In the genomic region with DNA sequence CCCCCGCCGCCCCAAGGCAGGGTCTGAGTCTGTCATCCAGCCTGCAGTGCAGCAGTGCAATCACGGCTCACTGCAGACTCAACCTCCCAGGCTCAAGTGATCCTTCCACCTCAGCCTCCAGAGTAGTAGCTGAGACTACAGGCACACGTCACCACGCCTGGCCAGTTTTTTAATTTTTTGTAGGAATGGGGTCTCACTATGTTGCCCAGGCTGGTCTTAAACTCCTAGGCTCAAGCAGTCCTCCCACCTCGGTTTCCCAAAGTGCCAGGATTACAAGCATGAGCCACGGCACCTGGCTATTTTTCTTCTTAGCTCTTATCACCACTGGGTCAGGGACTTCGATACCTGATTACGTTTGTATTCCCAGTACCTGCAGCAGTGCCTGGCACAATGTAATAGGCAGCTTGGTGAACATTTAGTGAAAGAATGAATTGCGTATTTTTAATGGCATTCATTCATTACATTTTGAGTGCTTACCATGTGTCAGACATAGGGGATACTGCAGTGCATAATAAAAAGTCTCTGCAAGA, we compare ENCODE assay signal across 1 cellular context.
TF ChIP-seq lines count a peak whose summit lies in the region.

No MANE protein-coding gene starts in this region.

TF ChIP-seq in GM23338, 12 proteins besides CTCF, POLR2A, EP300 and RAD21 (continued from another document):
- TF ChIP-seq, protein P1, sequence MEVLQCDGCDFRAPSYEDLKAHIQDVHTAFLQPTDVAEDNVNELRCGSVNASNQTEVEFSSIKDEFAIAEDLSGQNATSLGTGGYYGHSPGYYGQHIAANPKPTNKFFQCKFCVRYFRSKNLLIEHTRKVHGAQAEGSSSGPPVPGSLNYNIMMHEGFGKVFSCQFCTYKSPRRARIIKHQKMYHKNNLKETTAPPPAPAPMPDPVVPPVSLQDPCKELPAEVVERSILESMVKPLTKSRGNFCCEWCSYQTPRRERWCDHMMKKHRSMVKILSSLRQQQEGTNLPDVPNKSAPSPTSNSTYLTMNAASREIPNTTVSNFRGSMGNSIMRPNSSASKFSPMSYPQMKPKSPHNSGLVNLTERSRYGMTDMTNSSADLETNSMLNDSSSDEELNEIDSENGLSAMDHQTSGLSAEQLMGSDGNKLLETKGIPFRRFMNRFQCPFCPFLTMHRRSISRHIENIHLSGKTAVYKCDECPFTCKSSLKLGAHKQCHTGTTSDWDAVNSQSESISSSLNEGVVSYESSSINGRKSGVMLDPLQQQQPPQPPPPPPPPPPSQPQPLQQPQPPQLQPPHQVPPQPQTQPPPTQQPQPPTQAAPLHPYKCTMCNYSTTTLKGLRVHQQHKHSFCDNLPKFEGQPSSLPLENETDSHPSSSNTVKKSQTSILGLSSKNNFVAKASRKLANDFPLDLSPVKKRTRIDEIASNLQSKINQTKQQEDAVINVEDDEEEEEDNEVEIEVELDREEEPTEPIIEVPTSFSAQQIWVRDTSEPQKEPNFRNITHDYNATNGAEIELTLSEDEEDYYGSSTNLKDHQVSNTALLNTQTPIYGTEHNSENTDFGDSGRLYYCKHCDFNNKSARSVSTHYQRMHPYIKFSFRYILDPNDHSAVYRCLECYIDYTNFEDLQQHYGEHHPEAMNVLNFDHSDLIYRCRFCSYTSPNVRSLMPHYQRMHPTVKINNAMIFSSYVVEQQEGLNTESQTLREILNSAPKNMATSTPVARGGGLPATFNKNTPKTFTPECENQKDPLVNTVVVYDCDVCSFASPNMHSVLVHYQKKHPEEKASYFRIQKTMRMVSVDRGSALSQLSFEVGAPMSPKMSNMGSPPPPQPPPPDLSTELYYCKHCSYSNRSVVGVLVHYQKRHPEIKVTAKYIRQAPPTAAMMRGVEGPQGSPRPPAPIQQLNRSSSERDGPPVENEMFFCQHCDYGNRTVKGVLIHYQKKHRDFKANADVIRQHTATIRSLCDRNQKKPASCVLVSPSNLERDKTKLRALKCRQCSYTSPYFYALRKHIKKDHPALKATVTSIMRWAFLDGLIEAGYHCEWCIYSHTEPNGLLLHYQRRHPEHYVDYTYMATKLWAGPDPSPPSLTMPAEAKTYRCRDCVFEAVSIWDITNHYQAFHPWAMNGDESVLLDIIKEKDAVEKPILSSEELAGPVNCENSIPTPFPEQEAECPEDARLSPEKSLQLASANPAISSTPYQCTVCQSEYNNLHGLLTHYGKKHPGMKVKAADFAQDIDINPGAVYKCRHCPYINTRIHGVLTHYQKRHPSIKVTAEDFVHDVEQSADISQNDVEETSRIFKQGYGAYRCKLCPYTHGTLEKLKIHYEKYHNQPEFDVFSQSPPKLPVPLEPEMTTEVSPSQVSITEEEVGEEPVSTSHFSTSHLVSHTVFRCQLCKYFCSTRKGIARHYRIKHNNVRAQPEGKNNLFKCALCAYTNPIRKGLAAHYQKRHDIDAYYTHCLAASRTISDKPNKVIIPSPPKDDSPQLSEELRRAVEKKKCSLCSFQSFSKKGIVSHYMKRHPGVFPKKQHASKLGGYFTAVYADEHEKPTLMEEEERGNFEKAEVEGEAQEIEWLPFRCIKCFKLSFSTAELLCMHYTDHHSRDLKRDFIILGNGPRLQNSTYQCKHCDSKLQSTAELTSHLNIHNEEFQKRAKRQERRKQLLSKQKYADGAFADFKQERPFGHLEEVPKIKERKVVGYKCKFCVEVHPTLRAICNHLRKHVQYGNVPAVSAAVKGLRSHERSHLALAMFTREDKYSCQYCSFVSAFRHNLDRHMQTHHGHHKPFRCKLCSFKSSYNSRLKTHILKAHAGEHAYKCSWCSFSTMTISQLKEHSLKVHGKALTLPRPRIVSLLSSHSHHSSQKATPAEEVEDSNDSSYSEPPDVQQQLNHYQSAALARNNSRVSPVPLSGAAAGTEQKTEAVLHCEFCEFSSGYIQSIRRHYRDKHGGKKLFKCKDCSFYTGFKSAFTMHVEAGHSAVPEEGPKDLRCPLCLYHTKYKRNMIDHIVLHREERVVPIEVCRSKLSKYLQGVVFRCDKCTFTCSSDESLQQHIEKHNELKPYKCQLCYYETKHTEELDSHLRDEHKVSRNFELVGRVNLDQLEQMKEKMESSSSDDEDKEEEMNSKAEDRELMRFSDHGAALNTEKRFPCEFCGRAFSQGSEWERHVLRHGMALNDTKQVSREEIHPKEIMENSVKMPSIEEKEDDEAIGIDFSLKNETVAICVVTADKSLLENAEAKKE (CRISPR knock-in tag; IDR thresholded peaks at IDR 0.05) = no peak
- TF ChIP-seq EZH2 (IDR thresholded peaks at IDR 0.05; ENCODE audit: low read depth, unreplicated experiment) = no peak
- TF ChIP-seq POLR2AphosphoS5 (IDR thresholded peaks at IDR 0.05; ENCODE audit: low read depth) = no peak
- no peak for TF ChIP-seq NANOG (IDR thresholded peaks at IDR 0.05; ENCODE audit: borderline replicate concordance)
- TF ChIP-seq CREB1 (CRISPR knock-in tag; IDR thresholded peaks at IDR 0.05; ENCODE audit: low read depth) = no peak
- no peak for TF ChIP-seq JUNB (IDR thresholded peaks at IDR 0.05; ENCODE audit: unreplicated experiment)
- TF ChIP-seq EZH2phosphoT487 (IDR thresholded peaks at IDR 0.05; ENCODE audit: unreplicated experiment) = no peak
- TF ChIP-seq ZNF114 (CRISPR knock-in tag; IDR thresholded peaks at IDR 0.05) = no peak
- no peak for TF ChIP-seq STAT1 (IDR thresholded peaks at IDR 0.05; ENCODE audit: unreplicated experiment)
- no peak for TF ChIP-seq ZNF331 (CRISPR knock-in tag; IDR thresholded peaks at IDR 0.05; ENCODE audit: low read depth)
- TF ChIP-seq, protein P2, sequence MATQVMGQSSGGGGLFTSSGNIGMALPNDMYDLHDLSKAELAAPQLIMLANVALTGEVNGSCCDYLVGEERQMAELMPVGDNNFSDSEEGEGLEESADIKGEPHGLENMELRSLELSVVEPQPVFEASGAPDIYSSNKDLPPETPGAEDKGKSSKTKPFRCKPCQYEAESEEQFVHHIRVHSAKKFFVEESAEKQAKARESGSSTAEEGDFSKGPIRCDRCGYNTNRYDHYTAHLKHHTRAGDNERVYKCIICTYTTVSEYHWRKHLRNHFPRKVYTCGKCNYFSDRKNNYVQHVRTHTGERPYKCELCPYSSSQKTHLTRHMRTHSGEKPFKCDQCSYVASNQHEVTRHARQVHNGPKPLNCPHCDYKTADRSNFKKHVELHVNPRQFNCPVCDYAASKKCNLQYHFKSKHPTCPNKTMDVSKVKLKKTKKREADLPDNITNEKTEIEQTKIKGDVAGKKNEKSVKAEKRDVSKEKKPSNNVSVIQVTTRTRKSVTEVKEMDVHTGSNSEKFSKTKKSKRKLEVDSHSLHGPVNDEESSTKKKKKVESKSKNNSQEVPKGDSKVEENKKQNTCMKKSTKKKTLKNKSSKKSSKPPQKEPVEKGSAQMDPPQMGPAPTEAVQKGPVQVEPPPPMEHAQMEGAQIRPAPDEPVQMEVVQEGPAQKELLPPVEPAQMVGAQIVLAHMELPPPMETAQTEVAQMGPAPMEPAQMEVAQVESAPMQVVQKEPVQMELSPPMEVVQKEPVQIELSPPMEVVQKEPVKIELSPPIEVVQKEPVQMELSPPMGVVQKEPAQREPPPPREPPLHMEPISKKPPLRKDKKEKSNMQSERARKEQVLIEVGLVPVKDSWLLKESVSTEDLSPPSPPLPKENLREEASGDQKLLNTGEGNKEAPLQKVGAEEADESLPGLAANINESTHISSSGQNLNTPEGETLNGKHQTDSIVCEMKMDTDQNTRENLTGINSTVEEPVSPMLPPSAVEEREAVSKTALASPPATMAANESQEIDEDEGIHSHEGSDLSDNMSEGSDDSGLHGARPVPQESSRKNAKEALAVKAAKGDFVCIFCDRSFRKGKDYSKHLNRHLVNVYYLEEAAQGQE (IDR thresholded peaks at IDR 0.05; ENCODE audit: unreplicated experiment) = no peak
